ENCODE assay signal across 8 cellular contexts in genomic region chr22:35399114-35399677, GRCh38. TPM values are rescaled to one million over a fixed set of nuclear protein-coding genes. Genes with fewer than 3 reads are reported as not detected.
DNase-seq lines count a peak whose midpoint lies in the region; ATAC-seq and TF ChIP-seq lines count a peak whose summit lies in the region.

No MANE protein-coding gene starts in this region.

- H3K4me3 Mint-ChIP-seq in activated CD4-positive, alpha-beta T cell treated with anti-CD3 and anti-CD28 coated beads, Interleukin-2, amount 10 ng/mL, durations not matched to agents 7 days and 5 days, result peak overlapping the region; percentile 97
- peak overlapping the region; percentile 99 for H3K4me3 Mint-ChIP-seq in activated B cell treated with CpG ODN at 0.5 μM for 24 hours
- peak overlapping the region; percentile 98 for H3K4me3 Mint-ChIP-seq in glutamatergic neuron (ENCODE audit: unreplicated experiment)
- peak overlapping the region; percentile 98 for H3K4me3 Mint-ChIP-seq in stimulated activated effector memory CD8-positive, alpha-beta T cell treated with anti-CD3 and anti-CD28 coated beads, Interleukin-12 subunit alpha, Interleukin-12 subunit beta, amount 100 ng/mL, for 72 hours

- TF ChIP-seq CTCF in activated B cell treated with CpG ODN at 0.5 μM for 24 hours (IDR thresholded peaks at IDR 0.05) (no peak), glutamatergic neuron (IDR thresholded peaks at IDR 0.05; ENCODE audit: partially characterized antibody, unreplicated experiment) (no peak)

- peaks cover 43% of the 10 kb centered on the region for H3K4me1 Mint-ChIP-seq in activated CD4-positive, alpha-beta T cell treated with anti-CD3 and anti-CD28 coated beads, Interleukin-2, amount 10 ng/mL, durations not matched to agents 7 days and 5 days
- peaks cover 60% of the 10 kb centered on the region for H3K4me1 Mint-ChIP-seq in activated B cell treated with CpG ODN at 0.5 μM for 24 hours
- no peaks in the 10 kb centered on the region for H3K4me1 Mint-ChIP-seq in glutamatergic neuron (ENCODE audit: low read depth, unreplicated experiment)
- peaks cover 26% of the 10 kb centered on the region for H3K4me1 Mint-ChIP-seq in stimulated activated effector memory CD8-positive, alpha-beta T cell treated with anti-CD3 and anti-CD28 coated beads, Interleukin-12 subunit alpha, Interleukin-12 subunit beta, amount 100 ng/mL, for 72 hours

- peaks cover 29% of the 10 kb centered on the region for H3K36me3 Mint-ChIP-seq in activated CD4-positive, alpha-beta T cell treated with anti-CD3 and anti-CD28 coated beads, Interleukin-2, amount 10 ng/mL, durations not matched to agents 7 days and 5 days (ENCODE audit: low read depth)
- H3K36me3 Mint-ChIP-seq in activated B cell treated with CpG ODN at 0.5 μM for 24 hours (ENCODE audit: low read depth) (peaks cover 41% of the 10 kb centered on the region), glutamatergic neuron (ENCODE audit: unreplicated experiment) (no peaks in the 10 kb centered on the region)
- peaks cover 55% of the 10 kb centered on the region for H3K36me3 Mint-ChIP-seq in stimulated activated effector memory CD8-positive, alpha-beta T cell treated with anti-CD3 and anti-CD28 coated beads, Interleukin-12 subunit alpha, Interleukin-12 subunit beta, amount 100 ng/mL, for 72 hours

- POLR2A ChIA-PET in activated CD4-positive, alpha-beta T cell treated with anti-CD3 and anti-CD28 coated beads, Interleukin-2, amount 10 ng/mL, durations not matched to agents 7 days and 5 days (lab: Charles Lee), result no interaction called here
- POLR2A ChIA-PET in activated B cell treated with CpG ODN at 0.5 μM for 24 hours (lab: Charles Lee), result interaction anchor here (0.8 to 4.3 kb wide), 6 partner anchors 11 to 48 kb away, joined by 3 to 43 read pairs (median 10); partner anchors contain the start of gene HMOX1

- no peaks in the 10 kb centered on the region for H3K27me3 Mint-ChIP-seq in activated CD4-positive, alpha-beta T cell treated with anti-CD3 and anti-CD28 coated beads, Interleukin-2, amount 10 ng/mL, durations not matched to agents 7 days and 5 days
- no peaks in the 10 kb centered on the region for H3K27me3 Mint-ChIP-seq in activated B cell treated with CpG ODN at 0.5 μM for 24 hours
- H3K27me3 Mint-ChIP-seq in glutamatergic neuron (ENCODE audit: unreplicated experiment), result peaks cover 4% of the 10 kb centered on the region

- CTCF ChIA-PET in activated CD4-positive, alpha-beta T cell treated with anti-CD3 and anti-CD28 coated beads, Interleukin-2, amount 10 ng/mL, durations not matched to agents 7 days and 5 days (lab: Charles Lee), result interaction anchor here (1.6 kb wide), 1 partner anchor 11 kb away, joined by 4 read pairs; no protein-coding TSS in a partner anchor
- CTCF ChIA-PET in activated B cell treated with CpG ODN at 0.5 μM for 24 hours (lab: Charles Lee), result interaction anchor here (1.0 to 3.4 kb wide), 4 partner anchors 11 to 48 kb away, joined by 3 to 12 read pairs (median 4); no protein-coding TSS in a partner anchor

- H3K27ac Mint-ChIP-seq in activated CD4-positive, alpha-beta T cell treated with anti-CD3 and anti-CD28 coated beads, Interleukin-2, amount 10 ng/mL, durations not matched to agents 7 days and 5 days, result peak overlapping the region; percentile 99
- H3K27ac Mint-ChIP-seq in activated B cell treated with CpG ODN at 0.5 μM for 24 hours (peak overlapping the region; percentile 99), glutamatergic neuron (ENCODE audit: unreplicated experiment) (no peak overlapping the region)
- peak overlapping the region; percentile 99 for H3K27ac Mint-ChIP-seq in stimulated activated effector memory CD8-positive, alpha-beta T cell treated with anti-CD3 and anti-CD28 coated beads, Interleukin-12 subunit alpha, Interleukin-12 subunit beta, amount 100 ng/mL, for 72 hours

- intact Hi-C loops in activated B cell treated with CpG ODN at 0.5 μM for 24 hours (cut with micrococcal nuclease), result loop anchor here (1.0 kb wide), 3 partner anchors 11 to 47 kb away; partner anchors contain the start of gene HMOX1

- DNase-seq in activated CD4-positive, alpha-beta T cell treated with anti-CD3 and anti-CD28 coated beads, Interleukin-2, amount 10 ng/mL, durations not matched to agents 7 days and 5 days, result no peak
- DNase-seq in activated CD4-positive, alpha-beta T cell treated with anti-CD3 and anti-CD28 coated beads, Interleukin-2, amount 50 U/mL, for 1 hour, result no peak
- DNase-seq in activated B cell treated with CpG ODN at 0.5 μM for 24 hours, result peak; percentile 31
- DNase-seq in glutamatergic neuron, result no peak
- peak in 1 of 2 donors; percentile 61 for DNase-seq in stimulated activated effector memory CD8-positive, alpha-beta T cell treated with anti-CD3 and anti-CD28 coated beads, Interleukin-12 subunit alpha, Interleukin-12 subunit beta, amount 100 ng/mL, for 72 hours (ENCODE audit: low spot score in 2 of 2)
- DNase-seq in iPS-NIHi11 (ENCODE audit: low spot score), result no peak

- peaks cover 2% of the 10 kb centered on the region for H3K9me3 Mint-ChIP-seq in activated CD4-positive, alpha-beta T cell treated with anti-CD3 and anti-CD28 coated beads, Interleukin-2, amount 10 ng/mL, durations not matched to agents 7 days and 5 days
- H3K9me3 Mint-ChIP-seq in activated B cell treated with CpG ODN at 0.5 μM for 24 hours, result no peaks in the 10 kb centered on the region
- peaks cover 1% of the 10 kb centered on the region for H3K9me3 Mint-ChIP-seq in glutamatergic neuron (ENCODE audit: unreplicated experiment)
- no peaks in the 10 kb centered on the region for H3K9me3 Mint-ChIP-seq in stimulated activated effector memory CD8-positive, alpha-beta T cell treated with anti-CD3 and anti-CD28 coated beads, Interleukin-12 subunit alpha, Interleukin-12 subunit beta, amount 100 ng/mL, for 72 hours

- ATAC-seq in activated B cell treated with CpG ODN at 0.5 μM for 24 hours (ENCODE audit: low read depth) (no peak), HG02981 (IDR thresholded peaks at IDR 0.05; ENCODE audit: unreplicated experiment) (no peak), HG03175 (IDR thresholded peaks at IDR 0.05; ENCODE audit: unreplicated experiment) (no peak)
- no peak for ATAC-seq in stimulated activated effector memory CD8-positive, alpha-beta T cell treated with anti-CD3 and anti-CD28 coated beads, Interleukin-12 subunit alpha, Interleukin-12 subunit beta, amount 100 ng/mL, for 72 hours

RNA-seq across cellular contexts. Expression of gene MCM5, which starts 0.7 kb away (rescaled TPM):
- total RNA-seq in activated CD4-positive, alpha-beta T cell treated with anti-CD3 and anti-CD28 coated beads, Interleukin-2, amount 10 ng/mL, durations not matched to agents 7 days and 5 days, result 100 to 1,000 TPM; 208 to 233 TPM
- 176 and 178 TPM in 2 replicates for total RNA-seq in activated B cell treated with CpG ODN at 0.5 μM for 24 hours
- total RNA-seq in glutamatergic neuron (ENCODE audit: unreplicated experiment), result 28.3 TPM

RNA-seq across cellular contexts. Expression of gene HMOX1, which starts 18.3 kb away (rescaled TPM):
- total RNA-seq in activated CD4-positive, alpha-beta T cell treated with anti-CD3 and anti-CD28 coated beads, Interleukin-2, amount 10 ng/mL, durations not matched to agents 7 days and 5 days, result under 1 TPM; 0.31 to 0.32 TPM
- 13.3 TPM in 2 replicates for total RNA-seq in activated B cell treated with CpG ODN at 0.5 μM for 24 hours
- 14.9 TPM for total RNA-seq in glutamatergic neuron (ENCODE audit: unreplicated experiment)

Comparison
In these comparisons a context has a peak if more than half of its experiments do, and no peak if none do; other contexts are left out.
1. RNA of gene HMOX1, which starts 18.3 kb away (total RNA-seq): 14.9 TPM in glutamatergic neuron (single experiment) and 13.3 TPM in activated B cell treated with CpG ODN at 0.5 μM for 24 hours; 0.31 to 0.32 TPM in activated CD4-positive, alpha-beta T cell treated with anti-CD3 and anti-CD28 coated beads, Interleukin-2, amount 10 ng/mL, durations not matched to agents 7 days and 5 days; every median in the first group is over 10 times any median in the second.
2. Peak in every context shown above with its lines, with median percentiles within 50 percentile points of each other: H3K4me3 Mint-ChIP-seq.